ENCODE assay signal across 9 cellular contexts in the genomic region with DNA sequence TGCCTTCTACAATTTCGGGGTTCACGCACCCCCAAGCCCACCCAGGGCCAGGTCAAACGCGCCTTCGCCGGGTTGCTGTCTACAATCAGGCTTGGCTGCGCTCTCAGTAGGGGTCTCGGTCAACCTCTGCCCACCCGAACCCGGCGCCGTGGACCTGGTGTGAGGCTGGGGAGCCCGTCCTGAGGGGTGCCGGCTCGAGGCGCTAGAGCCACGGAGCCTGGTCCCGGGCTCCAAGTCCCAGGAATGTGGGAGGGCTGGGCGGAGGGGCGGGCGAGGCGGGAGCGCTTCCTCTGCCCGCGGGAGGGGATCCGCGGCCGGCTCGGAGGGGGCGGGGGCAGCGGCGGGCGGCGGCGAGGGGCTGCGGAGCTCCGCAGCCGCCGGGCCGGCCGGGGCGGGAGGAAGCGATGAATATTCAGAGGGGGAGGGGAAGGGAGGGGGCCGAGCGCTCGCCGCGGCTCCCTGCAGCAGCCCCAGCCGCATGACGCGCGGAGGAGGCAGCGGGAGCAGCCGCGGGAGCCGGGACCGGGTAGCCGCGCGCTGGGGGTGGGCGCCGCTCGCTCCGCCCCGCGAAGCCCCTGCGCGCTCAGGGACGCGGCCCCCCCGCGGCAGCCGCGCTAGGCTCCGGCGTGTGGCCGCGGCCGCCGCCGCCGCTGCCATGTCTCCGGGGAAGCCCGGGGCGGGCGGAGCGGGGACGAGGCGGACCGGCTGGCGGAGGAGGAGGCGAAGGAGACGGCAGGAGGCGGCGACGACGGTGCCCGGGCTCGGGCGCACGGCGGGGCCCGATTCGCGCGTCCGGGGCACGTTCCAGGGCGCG. TPM values are rescaled to one million over a fixed set of nuclear protein-coding genes. Genes with fewer than 3 reads are reported as not detected.
A peak's percentile ranks its signal among the peaks of the same experiment; 100 is the strongest.
DNase-seq lines count a peak whose midpoint lies in the region; ATAC-seq, FAIRE-seq and TF ChIP-seq lines count a peak whose summit lies in the region.
"Had no signal": no experiment of that assay in that cellular context is flagged by ENCODE, and none has a peak within 500 bp of the region (broad histone marks: within the 10 kb centered on the region; RNA-seq: fewer than 3 reads in every experiment).

A gene (plus strand): TSS at position 467 of the 814 bp plus-strand sequence. CDS start 354 bp downstream, outside the sequence.

- H3K4me2 ChIP-seq in mammary epithelial cell (ENCODE audit: insufficient read depth, low read depth, low read length), result peak within 1 kb of the TSS; percentile 92

- no peak; the same call in 1 of the 2 replicates for TF ChIP-seq EP300 in Ishikawa (IDR thresholded peaks at IDR 0.05; ENCODE audit: borderline replicate concordance)

- 14% methylated on average over 4 of the region's 110 CpGs for WGBS in mammary epithelial cell (ENCODE audit: low coverage, missing lambda C conversion rate)
- 2 to 5% (median 2%) methylated on average over 37 to 110 of the region's 110 CpGs for WGBS in small intestine, 3 donors

- BruUV-seq in mammary epithelial cell (replicated peaks; lab: Mats Ljungman, UMichigan), result no TSS peak

- FAIRE-seq in D721Med (lab: Jason Lieb, UNC) (no peak), small intestine (lab: Jason Lieb, UNC) (no peak)
- FAIRE-seq: endometrium had no signal

- H3K4me1 Mint-ChIP-seq in immature natural killer cell, result peaks cover 32 to 38% of the 10 kb centered on the region in 2 donors

- H3K27me3 Mint-ChIP-seq in immature natural killer cell (ENCODE audit: low read depth in 3 of 3), result peaks cover 1 to 15% (median 2%) of the 10 kb centered on the region in 3 donors

- dilution Hi-C loops in mammary epithelial cell (cut with HindIII; ENCODE audit: low sequenced_read_pairs), result no loop called here

- in situ Hi-C loops in mammary epithelial cell (cut with MboI; ENCODE audit: low sequenced_read_pairs in 2 of 2), result no loop called here

- H3K79me2 ChIP-seq in mammary epithelial cell (ENCODE audit: insufficient read depth, low read length), result no peaks in the 10 kb centered on the region

- peak; percentile 69 for DNase-seq in D721Med (ENCODE audit: insufficient read length, low spot score)
- DNase-seq in mammary epithelial cell, result peak; percentile 31
- peak; percentile 70 to 73 (median 71) for DNase-seq in immature natural killer cell
- DNase-seq in small intestine, result peak; percentile 45

- no peak for TF ChIP-seq CTCF in D721Med (IDR thresholded peaks at IDR 0.05; ENCODE audit: insufficient read depth, missing control alignments)
- TF ChIP-seq CTCF in VCaP (conservative IDR thresholded peaks at IDR 0.05), result no peak
- TF ChIP-seq CTCF in mammary epithelial cell (conservative IDR thresholded peaks at IDR 0.05 in 1 of 2, IDR thresholded peaks at IDR 0.05 in 1 of 2; ENCODE audit: extremely low read depth in 1 of 2, insufficient read depth in 1 of 2, low read depth in 1 of 2, low read length in 2 of 2), result no peak

- peaks cover 11% of the 10 kb centered on the region for H3K27me3 ChIP-seq in mammary epithelial cell (ENCODE audit: insufficient read depth, low read length)
- no peaks in the 10 kb centered on the region for H3K27me3 ChIP-seq in small intestine (ENCODE audit: control insufficient read depth in 2 of 2, insufficient read depth in 2 of 2, low read length in 2 of 2)

- H4K20me1 ChIP-seq in mammary epithelial cell (ENCODE audit: insufficient read depth, low read length), result no peaks in the 10 kb centered on the region

- intact Hi-C loops in mammary epithelial cell (cut with micrococcal nuclease), result loop anchor here (2.0 kb wide), 1 partner anchor 33 kb away; no protein-coding TSS in a partner anchor

- peak within 1 kb of the TSS; percentile 59 to 88 (median 78) for H3K27ac Mint-ChIP-seq in immature natural killer cell

- TF ChIP-seq RAD21 in Ishikawa (IDR thresholded peaks at IDR 0.05; ENCODE audit: low read depth), result no peak; the same call in 1 of the 2 replicates

- H3K36me3 ChIP-seq in mammary epithelial cell (ENCODE audit: insufficient read depth, low read length), result no peaks in the 10 kb centered on the region
- no peaks in the 10 kb centered on the region for H3K36me3 ChIP-seq in small intestine (ENCODE audit: control insufficient read depth in 2 of 2, insufficient read depth in 2 of 2, low read length in 2 of 2)

- H3K9ac ChIP-seq in mammary epithelial cell (ENCODE audit: insufficient read depth, low read length), result no peak within 1 kb of the TSS

- no peaks in the 10 kb centered on the region for H3K9me3 Mint-ChIP-seq in immature natural killer cell

- CTCF ChIA-PET in mammary epithelial cell (lab: Charles Lee; ENCODE audit: low non-redundant PET), result no interaction called here

- H3K4me1 ChIP-seq in mammary epithelial cell (ENCODE audit: insufficient read depth, low read length) (no peaks in the 10 kb centered on the region), small intestine (ENCODE audit: control insufficient read depth in 2 of 2, insufficient read depth in 1 of 2, low read depth in 1 of 2, low read length in 1 of 2) (peaks cover 3% of the 10 kb centered on the region in 2 donors)

- peak within 1 kb of the TSS; percentile 93 for H3K27ac ChIP-seq in VCaP
- no peak within 1 kb of the TSS for H3K27ac ChIP-seq in mammary epithelial cell (ENCODE audit: insufficient read depth, low read depth, low read length)
- H3K27ac ChIP-seq in small intestine (ENCODE audit: low read depth in 1 of 2, low read length in 1 of 2), result peak within 1 kb of the TSS; percentile 72 to 89

- peak within 1 kb of the TSS; percentile 41 to 51 (median 43) for H3K4me3 ChIP-seq in mammary epithelial cell (replicated peaks in 1 of 3; ENCODE audit: insufficient read depth in 1 of 3, low read depth in 2 of 3, low read length in 3 of 3)
- peak within 1 kb of the TSS; percentile 80 to 98 for H3K4me3 ChIP-seq in small intestine (ENCODE audit: low read depth in 1 of 2, low read length in 2 of 2)

- peak within 1 kb of the TSS; percentile 72 for H2AFZ ChIP-seq in mammary epithelial cell (ENCODE audit: low read depth, low read length)

- peaks cover 0 to 3% (median 0%) of the 10 kb centered on the region in 3 donors for H3K36me3 Mint-ChIP-seq in immature natural killer cell

- no peaks in the 10 kb centered on the region for H3K9me3 ChIP-seq in mammary epithelial cell (replicated peaks; ENCODE audit: insufficient read depth, low read length)
- no peaks in the 10 kb centered on the region for H3K9me3 ChIP-seq in small intestine (ENCODE audit: control insufficient read depth, low read depth)

- H3K4me3 Mint-ChIP-seq in immature natural killer cell, result peak within 1 kb of the TSS; percentile 91 to 95 (median 92)

- ATAC-seq in GM21528 (IDR thresholded peaks at IDR 0.05; ENCODE audit: low FRiP score, unreplicated experiment) (peak; percentile 58), GM18873 (IDR thresholded peaks at IDR 0.05; ENCODE audit: low FRiP score, unreplicated experiment) (no peak)

TF ChIP-seq in Ishikawa, 13 proteins besides CTCF, POLR2A, EP300 and RAD21:
- TF ChIP-seq ZBTB7A (IDR thresholded peaks at IDR 0.05; ENCODE audit: low read depth) (peak; percentile 99), YY1 (IDR thresholded peaks at IDR 0.05; ENCODE audit: low read depth) (no peak), TAF1 (IDR thresholded peaks at IDR 0.05; ENCODE audit: low read depth) (peak; percentile 33; the same call in 1 of the 2 replicates), CEBPB (IDR thresholded peaks at IDR 0.05) (no peak), TCF12 (IDR thresholded peaks at IDR 0.05; ENCODE audit: low read depth) (peak; percentile 44), CREB1 (IDR thresholded peaks at IDR 0.05; ENCODE audit: low read depth) (no peak), TEAD4 (IDR thresholded peaks at IDR 0.05) (peak; percentile 84)
- TF ChIP-seq, protein P1, sequence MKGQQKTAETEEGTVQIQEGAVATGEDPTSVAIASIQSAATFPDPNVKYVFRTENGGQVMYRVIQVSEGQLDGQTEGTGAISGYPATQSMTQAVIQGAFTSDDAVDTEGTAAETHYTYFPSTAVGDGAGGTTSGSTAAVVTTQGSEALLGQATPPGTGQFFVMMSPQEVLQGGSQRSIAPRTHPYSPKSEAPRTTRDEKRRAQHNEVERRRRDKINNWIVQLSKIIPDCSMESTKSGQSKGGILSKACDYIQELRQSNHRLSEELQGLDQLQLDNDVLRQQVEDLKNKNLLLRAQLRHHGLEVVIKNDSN (IDR thresholded peaks at IDR 0.05), result no peak

RNA-seq across cellular contexts. Expression of the gene that starts here (rescaled TPM):
- total RNA-seq in mammary epithelial cell, result 1 to 10 TPM in 1 of 2 donors, under 1 TPM in 1; 0.73 to 1.5 TPM
- polyA plus RNA-seq in mammary epithelial cell (0.32 TPM), immature natural killer cell (10 to 100 TPM; 10.0 to 19.0 (median 18.0) TPM), small intestine (1 to 10 TPM; 4.9 to 7.6 (median 6.9) TPM)
- polyA minus RNA-seq in mammary epithelial cell, result not detected
